ENCODE assay signal across 18 cellular contexts in the genomic region with DNA sequence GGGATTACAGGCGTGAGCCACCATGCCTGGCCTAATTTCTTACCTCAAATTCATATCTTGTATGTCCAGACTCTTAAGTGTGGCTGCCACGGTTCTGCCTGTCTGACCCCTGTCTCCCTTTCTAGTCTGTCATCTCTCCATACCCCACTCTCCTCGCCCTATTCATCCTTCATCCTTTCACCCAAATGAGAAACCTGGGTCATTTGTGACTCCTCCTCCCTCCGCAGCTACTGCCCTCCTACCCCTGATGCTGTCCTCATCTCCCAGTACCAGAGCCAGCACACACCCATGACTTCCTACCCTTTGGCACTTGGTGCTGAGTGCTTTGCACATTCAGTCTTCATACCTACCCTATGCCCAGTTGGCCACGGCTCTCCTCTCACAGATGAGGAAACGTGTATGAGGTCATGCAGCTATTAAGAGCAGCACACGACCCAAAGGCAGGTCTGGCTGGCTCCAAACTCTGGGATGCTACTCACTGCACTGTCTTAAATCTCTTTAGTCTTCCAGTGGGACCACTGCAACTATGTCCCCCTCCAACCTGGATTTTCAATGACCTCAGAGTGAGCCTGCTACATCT. TPM values are rescaled to one million over a fixed set of nuclear protein-coding genes. Genes with fewer than 3 reads are reported as not detected.
DNase-seq lines count a peak whose midpoint lies in the region; ATAC-seq, FAIRE-seq and TF ChIP-seq lines count a peak whose summit lies in the region.
"Had no signal": no experiment of that assay in that cellular context is flagged by ENCODE, and none has a peak within 500 bp of the region (broad histone marks: within the 10 kb centered on the region; RNA-seq: fewer than 3 reads in every experiment).

No MANE protein-coding gene starts in this region.

- DNase-seq in GM12892 (ENCODE audit: insufficient read length) (no peak), Panc1 (ENCODE audit: low read depth, low spot score) (no peak), cardiac septum (ENCODE audit: low spot score) (peak; percentile 80), psoas muscle (peak; percentile 62 to 87), aorta (no peak)
- DNase-seq in effector CD4-positive, alpha-beta T cell = no peak
- DNase-seq in activated effector memory CD4-positive, alpha-beta T cell treated with Interleukin-2 at 50 U/mL for 16 hours = no peak
- DNase-seq: activated CD4-positive, alpha-beta memory T cell treated with anti-CD3 and anti-CD28 coated beads for 36 hours; activated naive CD4-positive, alpha-beta T cell treated with anti-CD3 and anti-CD28 coated beads for 36 hours; central memory CD4-positive, alpha-beta T cell; NCI-H748 treated with DMSO at 0.1 percent for 48 hours; testis had no signal

- intact Hi-C loops in Panc1 (cut with micrococcal nuclease; ENCODE audit: unreplicated experiment) (no loop called here), cardiac septum (cut with DNase I) (no loop called here), psoas muscle (cut with DNase I) (loop anchor here (5.0 to 10.0 kb wide), 2 partner anchors 55 to 122 kb away; a partner anchor contains a TSS), aorta (cut with DNase I) (no loop called here)

- no peaks in the 10 kb centered on the region for H3K27me3 ChIP-seq in Panc1 (ENCODE audit: control insufficient read depth, insufficient read depth, low read length)
- H3K27me3 ChIP-seq in psoas muscle (ENCODE audit: insufficient read depth in 3 of 3, low read length in 2 of 3) = no peaks in the 10 kb centered on the region
- H3K27me3 ChIP-seq in aorta (ENCODE audit: control insufficient read depth in 1 of 2, insufficient read depth in 2 of 2, low read length in 1 of 2) = no peaks in the 10 kb centered on the region
- H3K27me3 ChIP-seq: testis had no signal

- no peak overlapping the region for H3K4me3 ChIP-seq in Panc1 (ENCODE audit: low read depth in 2 of 2, low read length in 2 of 2)
- no peak overlapping the region for H3K4me3 ChIP-seq in psoas muscle
- H3K4me3 ChIP-seq in aorta (ENCODE audit: low read length in 2 of 2) = no peak overlapping the region
- H3K4me3 ChIP-seq: GM12878, testis had no signal

- H3K36me3 ChIP-seq in Panc1 (ENCODE audit: control insufficient read depth, insufficient read depth, low read length) = no peaks in the 10 kb centered on the region
- peaks cover 7 to 30% of the 10 kb centered on the region in 2 donors for H3K36me3 ChIP-seq in psoas muscle (ENCODE audit: insufficient read depth in 1 of 2, low read depth in 1 of 2)
- peaks cover 0 to 1% of the 10 kb centered on the region in 2 donors for H3K36me3 ChIP-seq in aorta (ENCODE audit: control insufficient read depth in 1 of 2, insufficient read depth in 2 of 2, low read length in 1 of 2)

- 45 to 52% (median 47%) methylated on average over 7 of the region's 7 CpGs for WGBS in psoas muscle, 3 donors
- WGBS in aorta, 2 donors = 67 to 72% methylated on average over 7 of the region's 7 CpGs

- FAIRE-seq in GM12892 (lab: Jason Lieb, UNC) = peak; percentile 80
- FAIRE-seq: endometrium, frontal cortex, GM12878 had no signal

- H3K9me3 ChIP-seq in Panc1 (ENCODE audit: control insufficient read depth, insufficient read depth, low read depth, low read length) = no peaks in the 10 kb centered on the region
- no peaks in the 10 kb centered on the region for H3K9me3 ChIP-seq in psoas muscle
- H3K9me3 ChIP-seq in aorta (ENCODE audit: control insufficient read depth, low read length) = no peaks in the 10 kb centered on the region
- H3K9me3 ChIP-seq: testis had no signal

- BruUV-seq in Panc1 (replicated peaks; lab: Mats Ljungman, UMichigan) = no TSS peak

- in situ Hi-C loops in Panc1 (cut with HindIII; ENCODE audit: low pct_unique_long_range_greater_than_20kb, low sequenced_read_pairs) = no loop called here

- ATAC-seq in Panc1 (peak; percentile 6; the same call in 1 of the 2 replicates), psoas muscle (peak; percentile 86 to 92 (median 90)), aorta (ENCODE audit: low FRiP score) (no peak)
- ATAC-seq: GM12878 had no signal

- TF ChIP-seq POLR2A in GM12892 (IDR thresholded peaks at IDR 0.05; ENCODE audit: low read depth, low read length) = no peak

- POLR2A ChIA-PET in Panc1 (lab: Charles Lee) = interaction anchor here (0.6 kb wide), 1 partner anchor 9 kb away, joined by 3 read pairs; no protein-coding TSS in a partner anchor

- TF ChIP-seq CTCF in Panc1 (IDR thresholded peaks at IDR 0.05) (no peak), psoas muscle (IDR thresholded peaks at IDR 0.05) (no peak)

- H3K4me1 ChIP-seq in Panc1 (ENCODE audit: control insufficient read depth, insufficient read depth, low read length) (peaks cover 36% of the 10 kb centered on the region), psoas muscle (peaks cover 55% of the 10 kb centered on the region), aorta (ENCODE audit: control insufficient read depth in 1 of 2, insufficient read depth in 2 of 2, low read length in 2 of 2) (no peaks in the 10 kb centered on the region)

- H3K27ac ChIP-seq in Panc1 (ENCODE audit: low read length) = no peak overlapping the region
- peak overlapping the region; percentile 70 for H3K27ac ChIP-seq in psoas muscle
- H3K27ac ChIP-seq in aorta (ENCODE audit: low read depth in 1 of 2, low read length in 2 of 2) = no peak overlapping the region
- H3K27ac ChIP-seq: testis had no signal

- CTCF ChIA-PET in Panc1 (lab: Charles Lee) = no interaction called here

RNA-seq across cellular contexts. Expression of a gene that starts 1.6 kb away (rescaled TPM):
- 0.74 TPM for polyA plus RNA-seq in GM12892 (2012; ENCODE audit: missing spikeins)
- total RNA-seq in Panc1 (2021; ENCODE audit: unreplicated experiment) (0.26 TPM), cardiac septum (not detected), psoas muscle (under 1 TPM in 1 of 4 donors, not detected in 3; 0.11 TPM), aorta (not detected)
- polyA plus RNA-seq in Panc1 (2012; ENCODE audit: insufficient read length) = 0.17 TPM
- polyA plus RNA-seq in psoas muscle (not detected), aorta (not detected)
- total RNA-seq: frontal cortex, HT-29, posterior vena cava had no signal
- polyA plus RNA-seq: CD14-positive monocyte had no signal

RNA-seq across cellular contexts. Expression of a gene that starts 38.6 kb away (rescaled TPM):
- 54.8 TPM for polyA plus RNA-seq in GM12892 (2012; ENCODE audit: missing spikeins)
- total RNA-seq in Panc1 (2021; ENCODE audit: unreplicated experiment) = 20.0 TPM
- polyA plus RNA-seq in Panc1 (2012; ENCODE audit: insufficient read length) = 23.8 TPM
- total RNA-seq in cardiac septum = 12.2 TPM
- 1 to 10 TPM; 5.4 to 6.5 (median 6.0) TPM for total RNA-seq in psoas muscle
- polyA plus RNA-seq in psoas muscle = 1 to 10 TPM; 1.8 to 2.4 (median 2.3) TPM
- total RNA-seq in aorta = 10 to 100 TPM; 24.0 to 51.7 TPM
- polyA plus RNA-seq in aorta = 10 to 100 TPM in 1 of 2 donors, 1 to 10 TPM in 1; 2.2 to 11.9 TPM

RNA-seq across cellular contexts. Expression of a gene that starts 56.5 kb away (rescaled TPM):
- 13.9 TPM for polyA plus RNA-seq in GM12892 (2012; ENCODE audit: missing spikeins)
- total RNA-seq in Panc1 (2021; ENCODE audit: unreplicated experiment) (80.8 TPM), cardiac septum (14.6 TPM), psoas muscle (10 to 100 TPM; 21.8 to 53.5 (median 30.1) TPM), aorta (10 to 100 TPM; 10.6 to 19.7 TPM)
- polyA plus RNA-seq in Panc1 (2012; ENCODE audit: insufficient read length) = 60.3 TPM
- polyA plus RNA-seq in psoas muscle (10 to 100 TPM; 12.4 to 28.1 (median 24.6) TPM), aorta (1 to 10 TPM; 5.9 to 6.0 TPM)

Comparison
In these comparisons a context has a peak if more than half of its experiments do, and no peak if none do; other contexts are left out.
1. DNase-seq: peak in cardiac septum (single experiment) and psoas muscle (2 of 2); none in GM12892 (single experiment), Panc1 (single experiment), aorta (0 of 2), effector CD4-positive, alpha-beta T cell (single experiment) and activated effector memory CD4-positive, alpha-beta T cell treated with Interleukin-2 at 50 U/mL for 16 hours (single experiment).
2. intact Hi-C loops: an anchor here in psoas muscle (5.0 to 10.0 kb wide); none called in Panc1, cardiac septum and aorta.